Comparison of ENCODE assay signal across 23 cellular contexts in the genomic region with DNA sequence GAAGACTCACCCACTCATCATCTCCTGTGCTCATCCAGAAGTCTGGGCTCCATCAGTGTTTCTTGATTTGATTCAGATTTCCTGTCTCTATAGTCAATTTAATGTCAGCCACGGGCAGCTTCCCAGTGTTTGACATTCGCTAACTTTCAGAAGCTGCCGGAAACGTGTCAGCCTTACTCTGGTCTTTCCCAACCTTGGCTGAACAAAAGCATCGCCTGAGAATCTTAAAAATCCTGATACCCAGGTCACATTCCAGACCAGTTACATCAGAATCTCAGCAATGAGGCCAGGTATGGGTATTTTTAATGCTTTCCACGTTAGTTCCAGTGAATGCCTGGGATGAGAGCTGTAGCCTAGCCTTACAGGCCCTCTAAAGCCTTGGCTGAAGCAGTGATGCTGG.
DNase-seq lines count a peak whose midpoint lies in the region; ATAC-seq and TF ChIP-seq lines count a peak whose summit lies in the region.
"Had no signal": no experiment of that assay in that cellular context is flagged by ENCODE, and none has a peak within 500 bp of the region (broad histone marks: within the 10 kb centered on the region; RNA-seq: fewer than 3 reads in every experiment).

No MANE protein-coding gene starts in this region.

- H4K91ac ChIP-seq in trophoblast cell (ENCODE audit: low read depth, low read length), result no peak overlapping the region

- H3K79me1 ChIP-seq in trophoblast cell (ENCODE audit: low read length), result peaks cover 7% of the 10 kb centered on the region

- H4K12ac ChIP-seq in trophoblast cell (ENCODE audit: low read depth, low read length), result no peak overlapping the region

- H3K18ac ChIP-seq in trophoblast cell (ENCODE audit: low read length), result no peak overlapping the region

- H3K79me2 ChIP-seq in fibroblast of lung (ENCODE audit: control insufficient read depth, insufficient read depth, low read length) (no peaks in the 10 kb centered on the region), trophoblast cell (ENCODE audit: control insufficient read depth, insufficient read depth, low read length, poor library complexity) (no peaks in the 10 kb centered on the region)
- H3K79me2 ChIP-seq: parathyroid adenoma had no signal

- POLR2A ChIA-PET in activated CD4-positive, alpha-beta memory T cell treated with anti-CD3 and anti-CD28 coated beads for 36 hours (lab: Charles Lee), result no interaction called here

- H3K4me1 ChIP-seq in RWPE2 (ENCODE audit: insufficient read depth, poor library complexity, severe bottlenecking) (peaks cover 12% of the 10 kb centered on the region), fibroblast of lung (ENCODE audit: control insufficient read depth, extremely low read depth, insufficient read depth, low read length) (peaks cover 6% of the 10 kb centered on the region), trophoblast cell (ENCODE audit: control insufficient read depth in 1 of 2, insufficient read depth in 2 of 2, low read length in 2 of 2) (peaks cover 0 to 6% of the 10 kb centered on the region in 2 experiments)
- H3K4me1 ChIP-seq: BE2C, body of pancreas, parathyroid adenoma had no signal

- H3K36me3 ChIP-seq in RWPE2 (ENCODE audit: low read depth) (no peaks in the 10 kb centered on the region), fibroblast of lung (ENCODE audit: control insufficient read depth, insufficient read depth, low read length) (no peaks in the 10 kb centered on the region), trophoblast cell (ENCODE audit: control insufficient read depth in 1 of 2, insufficient read depth in 2 of 2, low read length in 2 of 2) (no peaks in the 10 kb centered on the region)
- H3K36me3 ChIP-seq: BE2C, WERI-Rb-1 had no signal

- intact Hi-C loops in activated CD4-positive, alpha-beta memory T cell treated with anti-CD3 and anti-CD28 coated beads for 36 hours (cut with micrococcal nuclease), result no loop called here

- H3K4me2 ChIP-seq in fibroblast of lung (ENCODE audit: extremely low read depth, insufficient read depth, low read length) (peak overlapping the region; percentile 13), trophoblast cell (ENCODE audit: low read length) (no peak overlapping the region)

- CTCF ChIA-PET in activated CD4-positive, alpha-beta memory T cell treated with anti-CD3 and anti-CD28 coated beads for 36 hours (lab: Charles Lee), result no interaction called here

- no peak overlapping the region for H3K27ac Mint-ChIP-seq in activated CD4-positive, alpha-beta memory T cell treated with anti-CD3 and anti-CD28 coated beads for 36 hours
- H3K27ac Mint-ChIP-seq: activated CD8-positive, alpha-beta T cell treated with anti-CD3 and anti-CD28 coated beads, Interleukin-2, amount 10 ng/mL, durations not matched to agents 7 days and 5 days; T-helper 1 cell treated with Interleukin-12 subunit alpha and Interleukin-12 subunit beta and Interleukin-4 antibody, amounts not matched to agents 30 μg/mL and 1 μg/mL, for 36 hours had no signal

- H3K27me3 Mint-ChIP-seq in activated CD4-positive, alpha-beta memory T cell treated with anti-CD3 and anti-CD28 coated beads for 36 hours, result no peaks in the 10 kb centered on the region

- H3K27ac ChIP-seq in RWPE2 (ENCODE audit: poor library complexity, severe bottlenecking) (peak overlapping the region; percentile 76), fibroblast of lung (ENCODE audit: insufficient read depth, low read length) (peak overlapping the region; percentile 76), trophoblast cell (ENCODE audit: low read depth, low read length) (peak overlapping the region; percentile 92)
- H3K27ac ChIP-seq: body of pancreas, coronary artery, parathyroid adenoma, skin epidermis, WERI-Rb-1 had no signal

- no peaks in the 10 kb centered on the region for H3K9me3 ChIP-seq in RWPE2 (ENCODE audit: severe bottlenecking)
- H3K9me3 ChIP-seq in fibroblast of lung (ENCODE audit: control insufficient read depth, insufficient read depth, low read depth, low read length), result no peaks in the 10 kb centered on the region
- H3K9me3 ChIP-seq in trophoblast cell (ENCODE audit: insufficient read depth, low read depth, low read length), result no peaks in the 10 kb centered on the region
- H3K9me3 ChIP-seq: BE2C, body of pancreas had no signal

- H3K4me3 Mint-ChIP-seq in activated CD4-positive, alpha-beta memory T cell treated with anti-CD3 and anti-CD28 coated beads for 36 hours, result no peak overlapping the region
- H3K4me3 Mint-ChIP-seq: activated CD8-positive, alpha-beta T cell treated with anti-CD3 and anti-CD28 coated beads, Interleukin-2, amount 10 ng/mL, durations not matched to agents 7 days and 5 days; activated T-cell treated with anti-CD3 and anti-CD28 coated beads, Interleukin-2, amount 50 U/mL, for 4 hours; T-helper 1 cell treated with Interleukin-12 subunit alpha and Interleukin-12 subunit beta and Interleukin-4 antibody, amounts not matched to agents 30 μg/mL and 1 μg/mL, for 36 hours had no signal

- H3K14ac ChIP-seq in trophoblast cell (ENCODE audit: low read length), result no peak overlapping the region

- H3K4me3 ChIP-seq in RWPE2 (ENCODE audit: severe bottlenecking), result no peak overlapping the region
- no peak overlapping the region for H3K4me3 ChIP-seq in fibroblast of lung (replicated peaks in 1 of 4; ENCODE audit: control extremely low read depth in 1 of 4, insufficient read depth in 1 of 4, low read depth in 3 of 4, low read length in 4 of 4)
- H3K4me3 ChIP-seq in trophoblast cell (ENCODE audit: low read depth, low read length), result no peak overlapping the region
- H3K4me3 ChIP-seq: body of pancreas, coronary artery, GM12878, lung, skin epidermis had no signal

- H3K4me1 Mint-ChIP-seq in activated CD4-positive, alpha-beta memory T cell treated with anti-CD3 and anti-CD28 coated beads for 36 hours (ENCODE audit: low read depth), result no peaks in the 10 kb centered on the region

- DNase-seq in ELR (ENCODE audit: low read depth) (peak; percentile 77), RWPE2 (ENCODE audit: low spot score) (peak; percentile 49), fibroblast of lung (ENCODE audit: low read depth in 2 of 2) (peak in 1 of 2 donors; percentile 40), trophoblast cell (peak; percentile 73 to 84), NCI-H1048 (lab: John Stamatoyannopoulos, UW) (no peak)
- DNase-seq in stimulated activated CD4-positive, alpha-beta T cell treated with anti-CD3 and anti-CD28 coated beads, Interleukin-4, amount 100 ng/mL, for 24 hours, result no peak
- DNase-seq in activated CD4-positive, alpha-beta memory T cell treated with anti-CD3 and anti-CD28 coated beads for 36 hours, result no peak
- DNase-seq: activated CD8-positive, alpha-beta T cell treated with anti-CD3 and anti-CD28 coated beads, Interleukin-2, amount 10 ng/mL, durations not matched to agents 7 days and 5 days; activated naive CD4-positive, alpha-beta T cell treated with anti-CD3 and anti-CD28 coated beads, Interleukin-2, amount 50 U/mL, for 16 hours; activated T-cell treated with anti-CD3 and anti-CD28 coated beads, Interleukin-2, amount 50 U/mL, for 4 hours; BE2C; NCI-H446 treated with DMSO at 0.1 percent for 48 hours; SHP77; stimulated activated CD4-positive, alpha-beta T cell treated with anti-CD3 and anti-CD28 coated beads, Interleukin-2, amount 100 ng/mL, for 48 hours; WERI-Rb-1 had no signal

- H3K9me3 Mint-ChIP-seq in activated CD4-positive, alpha-beta memory T cell treated with anti-CD3 and anti-CD28 coated beads for 36 hours, result no peaks in the 10 kb centered on the region
- H3K9me3 Mint-ChIP-seq: activated T-cell treated with anti-CD3 and anti-CD28 coated beads, Interleukin-2, amount 50 U/mL, for 4 hours; T-helper 1 cell treated with Interleukin-12 subunit alpha and Interleukin-12 subunit beta and Interleukin-4 antibody, amounts not matched to agents 30 μg/mL and 1 μg/mL, for 36 hours had no signal

- no peak overlapping the region for H4K8ac ChIP-seq in trophoblast cell (ENCODE audit: low read depth, low read length)

- H3K23ac ChIP-seq in trophoblast cell (ENCODE audit: low read length), result no peak overlapping the region

- TF ChIP-seq CTCF in RWPE2 (IDR thresholded peaks at IDR 0.05; ENCODE audit: poor library complexity, severe bottlenecking) (no peak), fibroblast of lung (conservative IDR thresholded peaks at IDR 0.05 in 1 of 2, IDR thresholded peaks at IDR 0.05 in 1 of 2; ENCODE audit: low read depth in 1 of 2, low read length in 2 of 2) (no peak)

- H2AK5ac ChIP-seq in trophoblast cell (ENCODE audit: low read length), result no peak overlapping the region

- no peaks in the 10 kb centered on the region for H4K20me1 ChIP-seq in fibroblast of lung (ENCODE audit: control insufficient read depth, extremely low read depth, insufficient read depth, low read length)

- no peaks in the 10 kb centered on the region for H3K36me3 Mint-ChIP-seq in activated CD4-positive, alpha-beta memory T cell treated with anti-CD3 and anti-CD28 coated beads for 36 hours

- ATAC-seq in RWPE2 (ENCODE audit: low read depth), result peak; percentile 94
- ATAC-seq in HG03025 (IDR thresholded peaks at IDR 0.05; ENCODE audit: low FRiP score, unreplicated experiment), result no peak
- ATAC-seq: activated CD8-positive, alpha-beta T cell treated with anti-CD3 and anti-CD28 coated beads, Interleukin-2, amount 10 ng/mL, durations not matched to agents 7 days and 5 days; activated T-cell treated with anti-CD3 and anti-CD28 coated beads, Interleukin-2, amount 50 U/mL, for 4 hours; body of pancreas; GM12878 had no signal

- H2BK120ac ChIP-seq in trophoblast cell (ENCODE audit: insufficient read depth, low read length, poor library complexity), result no peak overlapping the region

- H3K9ac ChIP-seq in fibroblast of lung (ENCODE audit: insufficient read depth, low read length), result no peak overlapping the region
- H3K9ac ChIP-seq in trophoblast cell (ENCODE audit: low read length), result no peak overlapping the region
- H3K9ac ChIP-seq: parathyroid adenoma had no signal

- H2BK5ac ChIP-seq in trophoblast cell (ENCODE audit: low read depth, low read length, poor library complexity), result peak overlapping the region; percentile 66

- H2AFZ ChIP-seq in fibroblast of lung (ENCODE audit: low read length), result no peak overlapping the region
- H2AFZ ChIP-seq in trophoblast cell (ENCODE audit: insufficient read depth, low read length, poor library complexity), result no peak overlapping the region
- H2AFZ ChIP-seq: parathyroid adenoma had no signal

- no peak overlapping the region for H3K4ac ChIP-seq in trophoblast cell (ENCODE audit: low read depth, low read length)

- H3K27me3 ChIP-seq in RWPE2 (ENCODE audit: insufficient read depth, poor library complexity, severe bottlenecking) (no peaks in the 10 kb centered on the region), fibroblast of lung (ENCODE audit: control insufficient read depth, insufficient read depth, low read length) (no peaks in the 10 kb centered on the region), trophoblast cell (ENCODE audit: insufficient read depth, low read length) (no peaks in the 10 kb centered on the region)
- H3K27me3 ChIP-seq: BE2C, body of pancreas had no signal

- no CpG with 5 or more reads among the region's 6 CpGs for WGBS in trophoblast cell (ENCODE audit: extremely low coverage, insufficient coverage, insufficient read length)

- H2BK12ac ChIP-seq in trophoblast cell (ENCODE audit: low read length), result no peak overlapping the region

Comparison
In these comparisons a context has a peak if more than half of its experiments do, and no peak if none do; other contexts are left out.
1. DNase-seq: peak in ELR (single experiment), RWPE2 (single experiment) and trophoblast cell (2 of 2); none in NCI-H1048 (single experiment), stimulated activated CD4-positive, alpha-beta T cell treated with anti-CD3 and anti-CD28 coated beads, Interleukin-4, amount 100 ng/mL, for 24 hours (single experiment) and activated CD4-positive, alpha-beta memory T cell treated with anti-CD3 and anti-CD28 coated beads for 36 hours (single experiment).
2. Peak in every context shown above with its lines, with median percentiles within 50 percentile points of each other: H3K27ac ChIP-seq.